ENCODE assay signal across 18 cellular contexts in genomic region chr2:117918608-117919007, GRCh38.
"Had no signal": no experiment of that assay in that cellular context is flagged by ENCODE, and none has a peak within 500 bp of the region (broad histone marks: within the 10 kb centered on the region; RNA-seq: fewer than 3 reads in every experiment).

No MANE protein-coding gene starts in this region.

- H3K27me3 ChIP-seq: dorsolateral prefrontal cortex, esophagus squamous epithelium, left lung, right lobe of liver had no signal

- ATAC-seq: left lung; natural killer cell treated with Interleukin-12 subunit alpha and Interleukin-12 subunit beta and Interleukin-15 and Interleukin-18, amount 100 ng/mL, for 72 hours; psoas muscle; right lobe of liver; stimulated activated memory B cell treated with anti-CD40 and anti-IgM and Interleukin-4, amounts not matched to agents 10 μg/mL and 1 μg/mL and 100 μg/mL, for 72 hours had no signal

- H3K9me3 ChIP-seq: esophagus squamous epithelium, left lung, psoas muscle, right lobe of liver had no signal

- H3K4me3 ChIP-seq: dorsolateral prefrontal cortex, esophagus squamous epithelium, left lung, psoas muscle, right lobe of liver had no signal

- H3K27ac ChIP-seq: dorsolateral prefrontal cortex, left lung, psoas muscle had no signal

- H3K4me1 ChIP-seq: esophagus squamous epithelium, left lung, psoas muscle had no signal

- DNase-seq: activated CD4-positive, alpha-beta memory T cell treated with anti-CD3 and anti-CD28 coated beads for 36 hours; activated CD4-positive, alpha-beta T cell treated with anti-CD3 and anti-CD28 coated beads for 1 hour; activated gamma-delta T cell treated with Interleukin-2 at 50 U/mL for 16 hours; activated naive CD8-positive, alpha-beta T cell treated with anti-CD3 and anti-CD28 coated beads, Interleukin-2, amount 10 ng/mL, durations not matched to agents 7 days and 5 days; activated T-cell treated with anti-CD3 and anti-CD28 coated beads, Interleukin-2, amount 50 U/mL, for 48 hours; aorta; dorsolateral prefrontal cortex; esophagus squamous epithelium; foreskin fibroblast; head of caudate nucleus; left lung; nucleus accumbens; psoas muscle; right lobe of liver; T-helper 9 cell; trophoblast cell had no signal
